8 cellular contexts compared by ENCODE assay signal in the genomic region with DNA sequence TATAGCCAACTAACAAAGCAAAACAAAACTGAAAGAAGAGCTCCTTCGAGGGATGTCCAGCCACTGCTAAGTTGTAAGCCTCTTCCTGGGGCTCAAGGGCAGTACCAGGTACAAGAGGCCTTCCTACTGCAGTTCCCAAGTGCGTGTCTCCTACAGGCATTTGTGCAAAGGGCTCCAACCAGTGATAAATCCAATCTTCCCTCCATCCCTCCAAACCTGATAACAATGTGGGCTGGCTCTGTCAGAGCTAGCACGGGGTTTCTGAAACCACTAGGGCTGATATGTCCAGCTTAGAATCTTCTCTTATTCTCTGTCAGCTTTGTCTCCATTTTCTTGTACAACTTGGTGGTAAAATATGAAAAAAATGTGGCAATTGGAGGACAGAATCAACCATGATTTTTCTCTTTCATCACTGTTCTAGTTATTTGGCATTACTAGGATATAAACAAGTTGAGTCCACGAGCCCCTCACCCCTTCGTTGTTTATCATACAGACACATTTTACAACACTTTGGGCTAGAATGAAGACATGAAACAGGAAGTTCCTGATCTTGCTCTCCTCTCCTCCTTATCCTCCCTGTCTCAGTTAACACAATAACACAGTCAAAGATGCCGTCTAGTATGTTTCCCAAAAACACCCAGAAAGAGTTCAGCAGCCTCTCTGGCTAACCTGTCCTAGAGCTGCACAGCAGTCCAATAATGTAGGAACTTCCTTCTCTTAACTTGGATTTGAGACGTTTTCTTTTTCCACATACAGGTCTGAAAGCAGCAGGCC. TPM values are rescaled to one million over a fixed set of nuclear protein-coding genes. Genes with fewer than 3 reads are reported as not detected.
DNase-seq lines count a peak whose midpoint lies in the region; ATAC-seq and TF ChIP-seq lines count a peak whose summit lies in the region.

No MANE protein-coding gene starts in this region.

- peak overlapping the region; percentile 73 for H3K9ac ChIP-seq in BLaER1

- H4K20me1 ChIP-seq in BLaER1, result no peaks in the 10 kb centered on the region

- H3K27ac ChIP-seq in BLaER1 (peak overlapping the region; percentile 72), gastroesophageal sphincter (peak overlapping the region; percentile 16 to 68 (median 57)), temporal lobe (ENCODE audit: low read depth, low read length) (peak overlapping the region; percentile 4)

- H3K4me2 ChIP-seq in BLaER1, result peak overlapping the region; percentile 80

- H3K4me1 ChIP-seq in BLaER1 (peaks cover 44% of the 10 kb centered on the region), gastroesophageal sphincter (peaks cover 5 to 82% (median 10%) of the 10 kb centered on the region in 3 donors)

- WGBS in gastroesophageal sphincter (ENCODE audit: low coverage in 1 of 2), 2 donors, result 43 to 45% methylated on average over 6 to 7 of the region's 7 CpGs

- no peak for TF ChIP-seq EP300 in gastroesophageal sphincter (IDR thresholded peaks at IDR 0.05)

- DNase-seq in OCI-M1 (lab: John Stamatoyannopoulos, UW) (peak; percentile 84), NCI-H526 treated with DMSO at 0.1 percent for 48 hours (lab: John Stamatoyannopoulos, UW) (no peak), NCI-H1930 (lab: John Stamatoyannopoulos, UW) (no peak)

- no peak for TF ChIP-seq POLR2A in gastroesophageal sphincter (IDR thresholded peaks at IDR 0.05)

- no peak for TF ChIP-seq CTCF in gastroesophageal sphincter (IDR thresholded peaks at IDR 0.05)

- H3K36me3 ChIP-seq in BLaER1, result peaks cover 25% of the 10 kb centered on the region
- no peaks in the 10 kb centered on the region for H3K36me3 ChIP-seq in gastroesophageal sphincter

- peak; percentile 43 for ATAC-seq in GM19395 (IDR thresholded peaks at IDR 0.05; ENCODE audit: unreplicated experiment)
- peak; percentile 47 for ATAC-seq in gastroesophageal sphincter
- ATAC-seq in GM18858 (IDR thresholded peaks at IDR 0.05; ENCODE audit: unreplicated experiment), result no peak

- H3K9me3 ChIP-seq in BLaER1, result no peaks in the 10 kb centered on the region
- no peaks in the 10 kb centered on the region for H3K9me3 ChIP-seq in gastroesophageal sphincter

- H3K27me3 ChIP-seq in BLaER1 (no peaks in the 10 kb centered on the region), gastroesophageal sphincter (no peaks in the 10 kb centered on the region)

- peak overlapping the region; percentile 62 for H3K4me3 ChIP-seq in BLaER1
- H3K4me3 ChIP-seq in gastroesophageal sphincter, result peak overlapping the region; percentile 18 to 29

RNA-seq across cellular contexts. Expression of a gene that starts 35.4 kb away (rescaled TPM):
- total RNA-seq in gastroesophageal sphincter (10 to 100 TPM; 32.2 to 50.4 (median 44.2) TPM), temporal lobe (3.4 TPM)

Comparison
In these comparisons a context has a peak if more than half of its experiments do, and no peak if none do; other contexts are left out.
1. H3K27ac ChIP-seq: peak in every context shown above with its lines; median percentile 72 in BLaER1; 57 in gastroesophageal sphincter; 4 in temporal lobe.